12 cellular contexts compared by ENCODE assay signal in genomic region chr5:76737131-76737556, GRCh38. TPM values are rescaled to one million over a fixed set of nuclear protein-coding genes. Genes with fewer than 3 reads are reported as not detected.
DNase-seq lines count a peak whose midpoint lies in the region; ATAC-seq lines count a peak whose summit lies in the region.
"Had no signal": no experiment of that assay in that cellular context is flagged by ENCODE, and none has a peak within 500 bp of the region (broad histone marks: within the 10 kb centered on the region; RNA-seq: fewer than 3 reads in every experiment).

No MANE protein-coding gene starts in this region.

- no peaks in the 10 kb centered on the region for H3K9me3 Mint-ChIP-seq in activated T-cell treated with anti-CD3 and anti-CD28 coated beads, Interleukin-2, amount 50 U/mL, for 24 hours
- H3K9me3 Mint-ChIP-seq in activated T-cell treated with anti-CD3 and anti-CD28 coated beads, Interleukin-2, amount 50 U/mL, for 4 hours, result no peaks in the 10 kb centered on the region
- H3K9me3 Mint-ChIP-seq in activated CD4-positive, alpha-beta memory T cell treated with anti-CD3 and anti-CD28 coated beads, Interleukin-2, amount 10 ng/mL, durations not matched to agents 7 days and 5 days, result no peaks in the 10 kb centered on the region

- peak overlapping the region; percentile 37 for H3K27ac Mint-ChIP-seq in activated T-cell treated with anti-CD3 and anti-CD28 coated beads, Interleukin-2, amount 50 U/mL, for 24 hours
- H3K27ac Mint-ChIP-seq in activated CD4-positive, alpha-beta memory T cell treated with anti-CD3 and anti-CD28 coated beads, Interleukin-2, amount 10 ng/mL, durations not matched to agents 7 days and 5 days, result peak overlapping the region; percentile 87

- peaks cover 0 to 4% (median 2%) of the 10 kb centered on the region in 3 donors for H3K36me3 ChIP-seq in skeletal muscle tissue (ENCODE audit: control insufficient read depth in 3 of 3, insufficient read depth in 3 of 3, low read length in 3 of 3)

- H3K36me3 Mint-ChIP-seq in activated T-cell treated with anti-CD3 and anti-CD28 coated beads, Interleukin-2, amount 50 U/mL, for 24 hours (ENCODE audit: low read depth), result no peaks in the 10 kb centered on the region
- no peaks in the 10 kb centered on the region for H3K36me3 Mint-ChIP-seq in activated T-cell treated with anti-CD3 and anti-CD28 coated beads, Interleukin-2, amount 50 U/mL, for 4 hours (ENCODE audit: insufficient read depth)
- H3K36me3 Mint-ChIP-seq in activated CD4-positive, alpha-beta memory T cell treated with anti-CD3 and anti-CD28 coated beads, Interleukin-2, amount 10 ng/mL, durations not matched to agents 7 days and 5 days (ENCODE audit: low read depth), result peaks cover 35% of the 10 kb centered on the region

- no peak for DNase-seq in activated T-cell treated with anti-CD3 and anti-CD28 coated beads, Interleukin-2, amount 50 U/mL, for 24 hours
- no peak for DNase-seq in activated T-cell treated with anti-CD3 and anti-CD28 coated beads, Interleukin-2, amount 50 U/mL, for 4 hours
- DNase-seq in activated CD4-positive, alpha-beta memory T cell treated with anti-CD3 and anti-CD28 coated beads, Interleukin-2, amount 10 ng/mL, durations not matched to agents 7 days and 5 days, result no peak
- DNase-seq in LoVo (ENCODE audit: low spot score) (no peak), sciatic nerve (ENCODE audit: low spot score) (no peak)
- DNase-seq: activated naive CD4-positive, alpha-beta T cell treated with Interleukin-2 at 50 U/mL for 16 hours; effector CD8-positive, alpha-beta T cell; NCI-H1694 had no signal

- peak overlapping the region; percentile 23 for H3K27ac ChIP-seq in skeletal muscle tissue (ENCODE audit: low read depth, low read length)

- H3K4me3 Mint-ChIP-seq in activated T-cell treated with anti-CD3 and anti-CD28 coated beads, Interleukin-2, amount 50 U/mL, for 24 hours, result no peak overlapping the region
- no peak overlapping the region for H3K4me3 Mint-ChIP-seq in activated T-cell treated with anti-CD3 and anti-CD28 coated beads, Interleukin-2, amount 50 U/mL, for 4 hours
- H3K4me3 Mint-ChIP-seq in activated CD4-positive, alpha-beta memory T cell treated with anti-CD3 and anti-CD28 coated beads, Interleukin-2, amount 10 ng/mL, durations not matched to agents 7 days and 5 days, result no peak overlapping the region

- ATAC-seq in activated T-cell treated with anti-CD3 and anti-CD28 coated beads, Interleukin-2, amount 50 U/mL, for 4 hours, result no peak
- ATAC-seq in HG02610 (IDR thresholded peaks at IDR 0.05; ENCODE audit: unreplicated experiment) (peak; percentile 37), sciatic nerve (no peak), HG03139 (IDR thresholded peaks at IDR 0.05; ENCODE audit: unreplicated experiment) (no peak)

- H3K27me3 Mint-ChIP-seq in activated T-cell treated with anti-CD3 and anti-CD28 coated beads, Interleukin-2, amount 50 U/mL, for 24 hours, result peaks cover 2% of the 10 kb centered on the region
- H3K27me3 Mint-ChIP-seq in activated T-cell treated with anti-CD3 and anti-CD28 coated beads, Interleukin-2, amount 50 U/mL, for 4 hours (ENCODE audit: low read depth), result no peaks in the 10 kb centered on the region
- no peaks in the 10 kb centered on the region for H3K27me3 Mint-ChIP-seq in activated CD4-positive, alpha-beta memory T cell treated with anti-CD3 and anti-CD28 coated beads, Interleukin-2, amount 10 ng/mL, durations not matched to agents 7 days and 5 days

- no peaks in the 10 kb centered on the region for H3K9me3 ChIP-seq in skeletal muscle tissue (ENCODE audit: control insufficient read depth in 3 of 3, low read length in 3 of 3)

- no peak overlapping the region for H3K9ac ChIP-seq in skeletal muscle tissue (ENCODE audit: low read depth in 1 of 3, low read length in 3 of 3)

- H3K27me3 ChIP-seq in skeletal muscle tissue (ENCODE audit: control insufficient read depth in 3 of 3, insufficient read depth in 3 of 3, low read length in 3 of 3), result peaks cover 0 to 5% (median 0%) of the 10 kb centered on the region in 3 donors

- POLR2A ChIA-PET in activated CD4-positive, alpha-beta memory T cell treated with anti-CD3 and anti-CD28 coated beads, Interleukin-2, amount 10 ng/mL, durations not matched to agents 7 days and 5 days (lab: Charles Lee), result interaction anchor here (1.1 to 5.9 kb wide), 7 partner anchors 15 to 411 kb away, joined by 3 to 67 read pairs (median 6); partner anchors contain the start of gene F2R

- H3K4me1 Mint-ChIP-seq in activated T-cell treated with anti-CD3 and anti-CD28 coated beads, Interleukin-2, amount 50 U/mL, for 24 hours (ENCODE audit: low read depth), result peaks cover 62% of the 10 kb centered on the region
- H3K4me1 Mint-ChIP-seq in activated T-cell treated with anti-CD3 and anti-CD28 coated beads, Interleukin-2, amount 50 U/mL, for 4 hours (ENCODE audit: low read depth), result peaks cover 44% of the 10 kb centered on the region
- peaks cover 81% of the 10 kb centered on the region for H3K4me1 Mint-ChIP-seq in activated CD4-positive, alpha-beta memory T cell treated with anti-CD3 and anti-CD28 coated beads, Interleukin-2, amount 10 ng/mL, durations not matched to agents 7 days and 5 days

- H3K4me1 ChIP-seq in skeletal muscle tissue (ENCODE audit: control insufficient read depth in 3 of 3, insufficient read depth in 3 of 3, low read length in 3 of 3), result no peaks in the 10 kb centered on the region

- no peak overlapping the region for H3K4me3 ChIP-seq in skeletal muscle tissue (ENCODE audit: low read length in 3 of 3)
- H3K4me3 ChIP-seq: skin epidermis had no signal

- intact Hi-C loops in sciatic nerve (cut with DNase I), result no loop called here

- CTCF ChIA-PET in activated CD4-positive, alpha-beta memory T cell treated with anti-CD3 and anti-CD28 coated beads, Interleukin-2, amount 10 ng/mL, durations not matched to agents 7 days and 5 days (lab: Charles Lee), result interaction anchor here (0.7 to 6.0 kb wide), 6 partner anchors 18 to 411 kb away, joined by 3 to 60 read pairs (median 4); partner anchors contain the start of gene F2R

RNA-seq across cellular contexts. Expression of gene F2R, which starts 21.2 kb away (rescaled TPM):
- total RNA-seq in activated T-cell treated with anti-CD3 and anti-CD28 coated beads, Interleukin-2, amount 50 U/mL, for 4 hours, result 1 to 10 TPM; 1.4 to 5.6 (median 4.3) TPM
- 10 to 100 TPM; 35.0 to 36.6 TPM for total RNA-seq in activated CD4-positive, alpha-beta memory T cell treated with anti-CD3 and anti-CD28 coated beads, Interleukin-2, amount 10 ng/mL, durations not matched to agents 7 days and 5 days
- total RNA-seq in skeletal muscle tissue (13.0 TPM), sciatic nerve (4.7 TPM)
